In the genomic region with DNA sequence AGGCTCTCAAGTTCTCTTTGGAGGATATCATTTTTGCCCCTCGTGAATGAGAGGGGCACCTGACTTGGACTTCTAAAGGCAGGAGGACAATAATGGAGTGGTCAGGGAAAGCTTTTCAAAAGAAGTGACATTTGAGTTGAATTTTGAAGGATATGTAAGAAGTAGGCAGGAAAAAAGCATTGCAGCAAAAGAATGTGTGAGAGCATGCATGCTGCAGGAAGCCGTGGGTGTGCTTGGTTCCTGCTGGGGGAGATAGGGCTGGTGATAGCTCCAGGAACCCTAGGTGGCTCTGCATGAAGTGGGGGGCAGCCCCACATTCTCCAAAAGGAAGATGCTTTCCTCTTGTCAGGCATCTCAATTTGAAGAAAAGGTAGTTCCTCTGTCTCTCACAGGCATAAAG, we compare ENCODE assay signal across 18 cellular contexts. TPM values are rescaled to one million over a fixed set of nuclear protein-coding genes. Genes with fewer than 3 reads are reported as not detected.
A peak's percentile ranks its signal among the peaks of the same experiment; 100 is the strongest.
DNase-seq lines count a peak whose midpoint lies in the region; ATAC-seq and TF ChIP-seq lines count a peak whose summit lies in the region.
"Had no signal": no experiment of that assay in that cellular context is flagged by ENCODE, and none has a peak within 500 bp of the region (broad histone marks: within the 10 kb centered on the region; RNA-seq: fewer than 3 reads in every experiment).

No MANE protein-coding gene starts in this region.

- no peak overlapping the region for H3K27ac Mint-ChIP-seq in T-helper 2 cell treated with Interferon-gamma antibody and Interleukin-4, amounts not matched to agents 5 μg/mL and 100 μg/mL, for 36 hours
- H3K27ac Mint-ChIP-seq in endothelial cell (ENCODE audit: unreplicated experiment), result peak overlapping the region; percentile 34
- H3K27ac Mint-ChIP-seq: mesothelial cell of epicardium had no signal

- H3K9me3 Mint-ChIP-seq in T-helper 2 cell treated with Interferon-gamma antibody and Interleukin-4, amounts not matched to agents 5 μg/mL and 100 μg/mL, for 36 hours, result no peaks in the 10 kb centered on the region
- H3K9me3 Mint-ChIP-seq in endothelial cell (ENCODE audit: unreplicated experiment), result no peaks in the 10 kb centered on the region
- H3K9me3 Mint-ChIP-seq: mesothelial cell of epicardium had no signal

- H3K36me3 Mint-ChIP-seq in T-helper 2 cell treated with Interferon-gamma antibody and Interleukin-4, amounts not matched to agents 5 μg/mL and 100 μg/mL, for 36 hours (ENCODE audit: low read depth), result peaks cover 13% of the 10 kb centered on the region
- peaks cover 18% of the 10 kb centered on the region for H3K36me3 Mint-ChIP-seq in endothelial cell (ENCODE audit: low read depth, unreplicated experiment)

- DNase-seq in stimulated activated CD4-positive, alpha-beta T cell treated with anti-CD3 and anti-CD28 coated beads, Interleukin-15, amount 100 ng/mL, for 24 hours, result peak; percentile 39
- DNase-seq in stimulated activated CD4-positive, alpha-beta T cell treated with anti-CD3 and anti-CD28 coated beads, Interleukin-4, amount 100 ng/mL, for 4 hours, result no peak
- peak; percentile 40 for DNase-seq in T-helper 2 cell treated with Interferon-gamma antibody and Interleukin-4, amounts not matched to agents 5 μg/mL and 100 μg/mL, for 36 hours (ENCODE audit: low spot score)
- no peak for DNase-seq in endothelial cell (ENCODE audit: low spot score)
- DNase-seq in stimulated activated CD8-positive, alpha-beta memory T cell treated with anti-CD3 and anti-CD28 coated beads, Interleukin-4, amount 100 ng/mL, for 48 hours, result peak; percentile 43
- no peak for DNase-seq in GM03348 (ENCODE audit: low spot score)
- no peak for DNase-seq in activated naive CD4-positive, alpha-beta T cell treated with anti-CD3 and anti-CD28 coated beads, Interleukin-2, amount 50 U/mL, for 16 hours
- DNase-seq: amniotic stem cell, DMS53, islet precursor cell, NCI-H446, ovary, SIG-M5, stomach, uterus had no signal

- no peak for ATAC-seq in HG03354 (IDR thresholded peaks at IDR 0.05; ENCODE audit: poor library complexity, severe bottlenecking, unreplicated experiment)
- ATAC-seq: HepG2 had no signal

- H3K4me3 Mint-ChIP-seq in T-helper 2 cell treated with Interferon-gamma antibody and Interleukin-4, amounts not matched to agents 5 μg/mL and 100 μg/mL, for 36 hours, result peak overlapping the region; percentile 76
- peak overlapping the region; percentile 48 for H3K4me3 Mint-ChIP-seq in endothelial cell (ENCODE audit: unreplicated experiment)
- H3K4me3 Mint-ChIP-seq: mesothelial cell of epicardium had no signal

- H3K4me1 Mint-ChIP-seq in T-helper 2 cell treated with Interferon-gamma antibody and Interleukin-4, amounts not matched to agents 5 μg/mL and 100 μg/mL, for 36 hours (ENCODE audit: low read depth), result peaks cover 68% of the 10 kb centered on the region
- H3K4me1 Mint-ChIP-seq in endothelial cell (ENCODE audit: unreplicated experiment), result peaks cover 57% of the 10 kb centered on the region

- peaks cover 52% of the 10 kb centered on the region for H3K27me3 Mint-ChIP-seq in T-helper 2 cell treated with Interferon-gamma antibody and Interleukin-4, amounts not matched to agents 5 μg/mL and 100 μg/mL, for 36 hours (ENCODE audit: low read depth)
- no peaks in the 10 kb centered on the region for H3K27me3 Mint-ChIP-seq in endothelial cell (ENCODE audit: unreplicated experiment)

- TF ChIP-seq CTCF in endothelial cell (IDR thresholded peaks at IDR 0.05; ENCODE audit: unreplicated experiment), result no peak

RNA-seq across cellular contexts. Expression of gene ACVR1B, which starts 23.1 kb away (rescaled TPM):
- 30.5 TPM for total RNA-seq in endothelial cell (ENCODE audit: unreplicated experiment)

RNA-seq across cellular contexts. Expression of gene TAMALIN, which starts 32.1 kb away (rescaled TPM):
- 29.7 TPM for total RNA-seq in endothelial cell (ENCODE audit: unreplicated experiment)

Comparison
In these comparisons a context has a peak if more than half of its experiments do, and no peak if none do; other contexts are left out.
1. DNase-seq: peak in stimulated activated CD4-positive, alpha-beta T cell treated with anti-CD3 and anti-CD28 coated beads, Interleukin-15, amount 100 ng/mL, for 24 hours (single experiment), T-helper 2 cell treated with Interferon-gamma antibody and Interleukin-4, amounts not matched to agents 5 μg/mL and 100 μg/mL, for 36 hours (single experiment) and stimulated activated CD8-positive, alpha-beta memory T cell treated with anti-CD3 and anti-CD28 coated beads, Interleukin-4, amount 100 ng/mL, for 48 hours (single experiment); none in stimulated activated CD4-positive, alpha-beta T cell treated with anti-CD3 and anti-CD28 coated beads, Interleukin-4, amount 100 ng/mL, for 4 hours (0 of 2), endothelial cell (single experiment), GM03348 (single experiment) and activated naive CD4-positive, alpha-beta T cell treated with anti-CD3 and anti-CD28 coated beads, Interleukin-2, amount 50 U/mL, for 16 hours (single experiment).